ENCODE assay signal across 19 cellular contexts in genomic region chr1:230200276-230200675, GRCh38.
DNase-seq lines count a peak whose midpoint lies in the region; ATAC-seq and TF ChIP-seq lines count a peak whose summit lies in the region.
"Had no signal": no experiment of that assay in that cellular context is flagged by ENCODE, and none has a peak within 500 bp of the region (broad histone marks: within the 10 kb centered on the region; RNA-seq: fewer than 3 reads in every experiment).

No MANE protein-coding gene starts in this region.

- peaks cover 0 to 41% (median 27%) of the 10 kb centered on the region in 4 donors for H3K36me3 ChIP-seq in stomach

- intact Hi-C loops in activated CD4-positive, alpha-beta T cell treated with anti-CD3 and anti-CD28 coated beads for 36 hours (cut with DNase I, micrococcal nuclease): no loop called here
- intact Hi-C loops in stomach (cut with DNase I; ENCODE audit: low total_unique reads) (no loop called here), left colon (cut with DNase I, micrococcal nuclease) (no loop called here)

- H3K4me3 ChIP-seq in stomach: no peak overlapping the region
- H3K4me3 ChIP-seq: A549, BLaER1, K562 had no signal

- no peak for DNase-seq in activated CD4-positive, alpha-beta T cell treated with anti-CD3 and anti-CD28 coated beads for 36 hours
- DNase-seq in activated CD4-positive, alpha-beta T cell treated with anti-CD3 and anti-CD28 coated beads for 1 hour: no peak
- DNase-seq in nephron progenitor cell: no peak
- DNase-seq in stomach: peak; percentile 21
- DNase-seq in left colon: no peak
- DNase-seq in C1 segment of cervical spinal cord (lab: John Stamatoyannopoulos, UW): no peak
- no peak for DNase-seq in stimulated activated CD8-positive, alpha-beta memory T cell treated with anti-CD3 and anti-CD28 coated beads, Interleukin-4, amount 100 ng/mL, for 48 hours
- DNase-seq: AML-193; CD8-positive, alpha-beta memory T cell; COR-L47; DMS79; GDM1; HCEC 1CT; HFFc6; IMR-90 had no signal

- TF ChIP-seq CTCF in nephron progenitor cell (IDR thresholded peaks at IDR 0.05) (no peak), stomach (IDR thresholded peaks at IDR 0.05) (no peak)

- H3K27ac Mint-ChIP-seq in activated CD4-positive, alpha-beta T cell treated with anti-CD3 and anti-CD28 coated beads for 36 hours: peak overlapping the region; percentile 33
- H3K27ac Mint-ChIP-seq in nephron progenitor cell: peak overlapping the region; percentile 89
- H3K27ac Mint-ChIP-seq: HFFc6 had no signal

- WGBS in stomach, 5 donors: 93 to 99% (median 98%) methylated on average over 9 of the region's 9 CpGs

- no peaks in the 10 kb centered on the region for H3K27me3 Mint-ChIP-seq in activated CD4-positive, alpha-beta T cell treated with anti-CD3 and anti-CD28 coated beads for 36 hours
- H3K27me3 Mint-ChIP-seq in nephron progenitor cell (ENCODE audit: low read depth, poor library complexity): no peaks in the 10 kb centered on the region
- H3K27me3 Mint-ChIP-seq: CD8-positive, alpha-beta memory T cell had no signal

- no peak for TF ChIP-seq EP300 in stomach (IDR thresholded peaks at IDR 0.05)

- peaks cover 3 to 36% (median 8%) of the 10 kb centered on the region in 4 donors for H3K4me1 ChIP-seq in stomach

- TF ChIP-seq POLR2A in stomach (IDR thresholded peaks at IDR 0.05): no peak

- H3K27me3 ChIP-seq in stomach: no peaks in the 10 kb centered on the region
- H3K27me3 ChIP-seq: BLaER1 had no signal

- no peaks in the 10 kb centered on the region for H3K9me3 Mint-ChIP-seq in activated CD4-positive, alpha-beta T cell treated with anti-CD3 and anti-CD28 coated beads for 36 hours (ENCODE audit: low read depth)
- H3K9me3 Mint-ChIP-seq in nephron progenitor cell: no peaks in the 10 kb centered on the region
- H3K9me3 Mint-ChIP-seq: CD8-positive, alpha-beta memory T cell; HFFc6 had no signal

- no peak overlapping the region for H3K4me3 Mint-ChIP-seq in activated CD4-positive, alpha-beta T cell treated with anti-CD3 and anti-CD28 coated beads for 36 hours
- H3K4me3 Mint-ChIP-seq in nephron progenitor cell: no peak overlapping the region
- H3K4me3 Mint-ChIP-seq: CD8-positive, alpha-beta memory T cell; HFFc6 had no signal

- no peak for ATAC-seq in activated CD4-positive, alpha-beta T cell treated with anti-CD3 and anti-CD28 coated beads for 36 hours
- no peak for ATAC-seq in left colon
- ATAC-seq: A549, K562 had no signal

- H3K36me3 Mint-ChIP-seq in activated CD4-positive, alpha-beta T cell treated with anti-CD3 and anti-CD28 coated beads for 36 hours (ENCODE audit: low read depth): peaks cover 27% of the 10 kb centered on the region
- H3K36me3 Mint-ChIP-seq in nephron progenitor cell (ENCODE audit: low read depth): peaks cover 8% of the 10 kb centered on the region

- H3K27ac ChIP-seq in stomach: no peak overlapping the region
- H3K27ac ChIP-seq: 22Rv1, A549, BLaER1 had no signal

- POLR2A ChIA-PET in activated CD4-positive, alpha-beta T cell treated with anti-CD3 and anti-CD28 coated beads for 36 hours (lab: Charles Lee): no interaction called here

- no peaks in the 10 kb centered on the region for H3K9me3 ChIP-seq in stomach
- H3K9me3 ChIP-seq: A549, BLaER1 had no signal

- CTCF ChIA-PET in activated CD4-positive, alpha-beta T cell treated with anti-CD3 and anti-CD28 coated beads for 36 hours (lab: Charles Lee): interaction anchor here (1.4 kb wide), 1 partner anchor 20 kb away, joined by 4 read pairs; no protein-coding TSS in a partner anchor

- peaks cover 4% of the 10 kb centered on the region for H3K4me1 Mint-ChIP-seq in activated CD4-positive, alpha-beta T cell treated with anti-CD3 and anti-CD28 coated beads for 36 hours
- peaks cover 17% of the 10 kb centered on the region for H3K4me1 Mint-ChIP-seq in nephron progenitor cell
